In the genomic region with DNA sequence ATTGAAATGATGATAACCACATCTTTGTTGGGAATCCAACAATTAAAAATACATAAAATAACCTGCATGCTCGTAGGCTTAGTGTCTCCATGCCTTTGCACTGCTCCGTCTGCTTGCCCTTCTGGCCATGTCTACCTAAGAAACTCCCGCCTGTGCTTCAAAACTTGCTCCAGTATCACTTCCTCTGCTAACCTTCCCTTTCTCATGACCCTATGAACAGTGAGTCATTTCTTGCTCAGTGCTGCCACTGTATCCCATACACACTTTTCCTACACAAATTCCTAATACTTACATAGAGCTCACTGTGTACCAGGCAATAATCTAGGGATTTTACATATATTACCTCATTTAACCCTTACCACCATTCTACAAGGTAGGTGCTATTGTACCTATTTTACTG, we compare ENCODE assay signal across 2 cellular contexts.
TF ChIP-seq lines count a peak whose summit lies in the region.

No MANE protein-coding gene starts in this region.

TF ChIP-seq in HCT116, 20 proteins besides CTCF, POLR2A, EP300 and RAD21:
- TF ChIP-seq SIN3A (IDR thresholded peaks at IDR 0.05; ENCODE audit: low read depth) (no peak), YY1 (IDR thresholded peaks at IDR 0.05; ENCODE audit: extremely low read depth, insufficient replicate concordance, low read depth, low read length) (no peak), TCF7L2 (IDR thresholded peaks at IDR 0.05; ENCODE audit: borderline replicate concordance, extremely low read depth, insufficient read depth, insufficient read length) (no peak), SRF (IDR thresholded peaks at IDR 0.05; ENCODE audit: low read depth) (no peak), EZH2phosphoT487 (IDR thresholded peaks at IDR 0.05; ENCODE audit: borderline replicate concordance) (no peak), ELF1 (IDR thresholded peaks at IDR 0.05; ENCODE audit: borderline replicate concordance, low read depth) (no peak), JUND (IDR thresholded peaks at IDR 0.05) (no peak; the same call in 1 of the 2 replicates), CEBPB (IDR thresholded peaks at IDR 0.05; ENCODE audit: low read depth) (no peak), POLR2AphosphoS5 (IDR thresholded peaks at IDR 0.05; ENCODE audit: low read depth, low read length) (no peak)
- TF ChIP-seq, protein P1, sequence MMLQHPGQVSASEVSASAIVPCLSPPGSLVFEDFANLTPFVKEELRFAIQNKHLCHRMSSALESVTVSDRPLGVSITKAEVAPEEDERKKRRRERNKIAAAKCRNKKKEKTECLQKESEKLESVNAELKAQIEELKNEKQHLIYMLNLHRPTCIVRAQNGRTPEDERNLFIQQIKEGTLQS (IDR thresholded peaks at IDR 0.05): no peak
- TF ChIP-seq, protein P2, sequence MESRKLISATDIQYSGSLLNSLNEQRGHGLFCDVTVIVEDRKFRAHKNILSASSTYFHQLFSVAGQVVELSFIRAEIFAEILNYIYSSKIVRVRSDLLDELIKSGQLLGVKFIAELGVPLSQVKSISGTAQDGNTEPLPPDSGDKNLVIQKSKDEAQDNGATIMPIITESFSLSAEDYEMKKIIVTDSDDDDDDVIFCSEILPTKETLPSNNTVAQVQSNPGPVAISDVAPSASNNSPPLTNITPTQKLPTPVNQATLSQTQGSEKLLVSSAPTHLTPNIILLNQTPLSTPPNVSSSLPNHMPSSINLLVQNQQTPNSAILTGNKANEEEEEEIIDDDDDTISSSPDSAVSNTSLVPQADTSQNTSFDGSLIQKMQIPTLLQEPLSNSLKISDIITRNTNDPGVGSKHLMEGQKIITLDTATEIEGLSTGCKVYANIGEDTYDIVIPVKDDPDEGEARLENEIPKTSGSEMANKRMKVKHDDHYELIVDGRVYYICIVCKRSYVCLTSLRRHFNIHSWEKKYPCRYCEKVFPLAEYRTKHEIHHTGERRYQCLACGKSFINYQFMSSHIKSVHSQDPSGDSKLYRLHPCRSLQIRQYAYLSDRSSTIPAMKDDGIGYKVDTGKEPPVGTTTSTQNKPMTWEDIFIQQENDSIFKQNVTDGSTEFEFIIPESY (IDR thresholded peaks at IDR 0.05; ENCODE audit: extremely low read depth, insufficient replicate concordance, low read length): no peak
- TF ChIP-seq, protein P3, sequence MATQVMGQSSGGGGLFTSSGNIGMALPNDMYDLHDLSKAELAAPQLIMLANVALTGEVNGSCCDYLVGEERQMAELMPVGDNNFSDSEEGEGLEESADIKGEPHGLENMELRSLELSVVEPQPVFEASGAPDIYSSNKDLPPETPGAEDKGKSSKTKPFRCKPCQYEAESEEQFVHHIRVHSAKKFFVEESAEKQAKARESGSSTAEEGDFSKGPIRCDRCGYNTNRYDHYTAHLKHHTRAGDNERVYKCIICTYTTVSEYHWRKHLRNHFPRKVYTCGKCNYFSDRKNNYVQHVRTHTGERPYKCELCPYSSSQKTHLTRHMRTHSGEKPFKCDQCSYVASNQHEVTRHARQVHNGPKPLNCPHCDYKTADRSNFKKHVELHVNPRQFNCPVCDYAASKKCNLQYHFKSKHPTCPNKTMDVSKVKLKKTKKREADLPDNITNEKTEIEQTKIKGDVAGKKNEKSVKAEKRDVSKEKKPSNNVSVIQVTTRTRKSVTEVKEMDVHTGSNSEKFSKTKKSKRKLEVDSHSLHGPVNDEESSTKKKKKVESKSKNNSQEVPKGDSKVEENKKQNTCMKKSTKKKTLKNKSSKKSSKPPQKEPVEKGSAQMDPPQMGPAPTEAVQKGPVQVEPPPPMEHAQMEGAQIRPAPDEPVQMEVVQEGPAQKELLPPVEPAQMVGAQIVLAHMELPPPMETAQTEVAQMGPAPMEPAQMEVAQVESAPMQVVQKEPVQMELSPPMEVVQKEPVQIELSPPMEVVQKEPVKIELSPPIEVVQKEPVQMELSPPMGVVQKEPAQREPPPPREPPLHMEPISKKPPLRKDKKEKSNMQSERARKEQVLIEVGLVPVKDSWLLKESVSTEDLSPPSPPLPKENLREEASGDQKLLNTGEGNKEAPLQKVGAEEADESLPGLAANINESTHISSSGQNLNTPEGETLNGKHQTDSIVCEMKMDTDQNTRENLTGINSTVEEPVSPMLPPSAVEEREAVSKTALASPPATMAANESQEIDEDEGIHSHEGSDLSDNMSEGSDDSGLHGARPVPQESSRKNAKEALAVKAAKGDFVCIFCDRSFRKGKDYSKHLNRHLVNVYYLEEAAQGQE (IDR thresholded peaks at IDR 0.05; ENCODE audit: low read depth): no peak
- TF ChIP-seq, protein P4, sequence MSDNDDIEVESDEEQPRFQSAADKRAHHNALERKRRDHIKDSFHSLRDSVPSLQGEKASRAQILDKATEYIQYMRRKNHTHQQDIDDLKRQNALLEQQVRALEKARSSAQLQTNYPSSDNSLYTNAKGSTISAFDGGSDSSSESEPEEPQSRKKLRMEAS (IDR thresholded peaks at IDR 0.05): no peak

TF ChIP-seq in HepG2, 621 proteins besides CTCF, POLR2A, EP300 and RAD21:
- TF ChIP-seq ZNF616 (CRISPR knock-in tag; IDR thresholded peaks at IDR 0.05; ENCODE audit: low read depth) (no peak), ZNF530 (CRISPR knock-in tag; IDR thresholded peaks at IDR 0.05; ENCODE audit: low read depth) (no peak), FOSL2 (CRISPR knock-in tag; IDR thresholded peaks at IDR 0.05) (peak; percentile 72), ZNF12 (CRISPR knock-in tag; IDR thresholded peaks at IDR 0.05) (peak; percentile 58; the same call in 1 of the 2 replicates), ARID2 (CRISPR knock-in tag; IDR thresholded peaks at IDR 0.05; ENCODE audit: borderline replicate concordance) (no peak), ZNF556 (CRISPR knock-in tag; IDR thresholded peaks at IDR 0.05; ENCODE audit: borderline replicate concordance) (no peak), ZNF652 (CRISPR knock-in tag; IDR thresholded peaks at IDR 0.05; ENCODE audit: borderline replicate concordance, low read depth) (peak; percentile 39; the same call in 1 of the 2 replicates), POLR2AphosphoS2 (IDR thresholded peaks at IDR 0.05; ENCODE audit: low read depth, low read length) (no peak), ZNF432 (CRISPR knock-in tag; IDR thresholded peaks at IDR 0.05; ENCODE audit: borderline replicate concordance) (no peak), ZKSCAN5 (CRISPR knock-in tag; IDR thresholded peaks at IDR 0.05) (no peak), ZNF160 (CRISPR knock-in tag; IDR thresholded peaks at IDR 0.05) (no peak)
- TF ChIP-seq, protein P2 (CRISPR knock-in tag; IDR thresholded peaks at IDR 0.05): no peak
